ENCODE assay signal across 10 cellular contexts in genomic region chr22:26174280-26174679, GRCh38. TPM values are rescaled to one million over a fixed set of nuclear protein-coding genes. Genes with fewer than 3 reads are reported as not detected.
A peak's percentile ranks its signal among the peaks of the same experiment; 100 is the strongest.
DNase-seq lines count a peak whose midpoint lies in the region; ATAC-seq, FAIRE-seq and TF ChIP-seq lines count a peak whose summit lies in the region.
"Had no signal": no experiment of that assay in that cellular context is flagged by ENCODE, and none has a peak within 500 bp of the region (broad histone marks: within the 10 kb centered on the region; RNA-seq: fewer than 3 reads in every experiment).

No MANE protein-coding gene starts in this region.

- no peaks in the 10 kb centered on the region for H3K36me3 Mint-ChIP-seq in HFFc6 (ENCODE audit: low read depth)

- no peaks in the 10 kb centered on the region for H4K20me1 ChIP-seq in keratinocyte (ENCODE audit: control insufficient read depth, extremely low read depth, insufficient read depth, low read length)

- peaks cover 26% of the 10 kb centered on the region for H3K9me3 Mint-ChIP-seq in HFFc6

- no peaks in the 10 kb centered on the region for H3K4me1 ChIP-seq in keratinocyte (ENCODE audit: control insufficient read depth, extremely low read depth, insufficient read depth, low read length)
- no peaks in the 10 kb centered on the region for H3K4me1 ChIP-seq in uterus

- H3K79me2 ChIP-seq in keratinocyte (ENCODE audit: control insufficient read depth, insufficient read depth, low read length) = no peaks in the 10 kb centered on the region

- peaks cover 1% of the 10 kb centered on the region; the same call in 1 of the 2 replicates for H3K27me3 Mint-ChIP-seq in HFFc6 (ENCODE audit: insufficient read depth)

- H3K4me2 ChIP-seq in keratinocyte (ENCODE audit: control insufficient read depth, extremely low read depth, insufficient read depth, low read depth, low read length) = no peak overlapping the region

- no peak overlapping the region for H3K9ac ChIP-seq in keratinocyte (ENCODE audit: control insufficient read depth, extremely low read depth, insufficient read depth, low read length)

- no peak for ATAC-seq in GM21515 (IDR thresholded peaks at IDR 0.05; ENCODE audit: unreplicated experiment)

- no peak overlapping the region for H3K4me3 ChIP-seq in keratinocyte (ENCODE audit: control insufficient read depth in 2 of 3, extremely low read depth in 1 of 3, insufficient read depth in 2 of 3, low read depth in 1 of 3, low read length in 3 of 3)
- H3K4me3 ChIP-seq in uterus = no peak overlapping the region
- H3K4me3 ChIP-seq: thyroid gland had no signal

- DNase-seq in COLO668 (lab: John Stamatoyannopoulos, UW; ENCODE audit: unreplicated experiment) (peak; percentile 74), HFFc6 (peak; percentile 15), RPMI7951 (ENCODE audit: low read depth) (peak; percentile 7), keratinocyte (ENCODE audit: low read depth, low spot score) (no peak), NCI-H2081 treated with DMSO at 0.1 percent for 48 hours (lab: John Stamatoyannopoulos, UW) (no peak), uterus (no peak)
- no peak for DNase-seq in activated CD8-positive, alpha-beta memory T cell treated with anti-CD3 and anti-CD28 coated beads for 24 hours
- DNase-seq: thyroid gland had no signal

- peak; percentile 24; the same call in 1 of the 2 replicates for TF ChIP-seq CTCF in HFFc6 (IDR thresholded peaks at IDR 0.05)
- peak in 2 of 3 experiments; percentile 32 to 42 for TF ChIP-seq CTCF in keratinocyte (optimal IDR thresholded peaks at IDR 0.05 in 1 of 3, IDR thresholded peaks at IDR 0.05 in 1 of 3, conservative IDR thresholded peaks at IDR 0.05 in 1 of 3; ENCODE audit: extremely low read depth in 1 of 3, insufficient read depth in 2 of 3, low read length in 3 of 3)
- no peak for TF ChIP-seq CTCF in uterus (IDR thresholded peaks at IDR 0.05)

- TF ChIP-seq POLR2A in uterus (IDR thresholded peaks at IDR 0.05) = no peak

- H3K27ac Mint-ChIP-seq in HFFc6 = no peak overlapping the region

- H3K27me3 ChIP-seq in keratinocyte (ENCODE audit: control insufficient read depth, extremely low read depth, insufficient read depth, low read length) (peaks cover 20% of the 10 kb centered on the region), uterus (peaks cover 5 to 13% of the 10 kb centered on the region in 2 donors)
- H3K27me3 ChIP-seq: thyroid gland had no signal

- no peak overlapping the region for H2AFZ ChIP-seq in keratinocyte (ENCODE audit: control insufficient read depth, low read length)

- H3K9me3 ChIP-seq in keratinocyte (ENCODE audit: control insufficient read depth, low read depth, low read length) (no peaks in the 10 kb centered on the region), uterus (no peaks in the 10 kb centered on the region)
- H3K9me3 ChIP-seq: thyroid gland had no signal

- H3K36me3 ChIP-seq in keratinocyte (ENCODE audit: control insufficient read depth in 2 of 2, extremely low read depth in 1 of 2, insufficient read depth in 2 of 2, low read length in 2 of 2) (no peaks in the 10 kb centered on the region), uterus (no peaks in the 10 kb centered on the region)
- H3K36me3 ChIP-seq: thyroid gland had no signal

- FAIRE-seq in keratinocyte (lab: Jason Lieb, UNC) = no peak

- no peaks in the 10 kb centered on the region for H3K4me1 Mint-ChIP-seq in HFFc6 (ENCODE audit: low read depth)

- no peak overlapping the region for H3K27ac ChIP-seq in keratinocyte (ENCODE audit: control insufficient read depth, insufficient read depth, low read length)
- no peak overlapping the region for H3K27ac ChIP-seq in uterus
- H3K27ac ChIP-seq: thyroid gland had no signal

- H3K9me1 ChIP-seq in keratinocyte (ENCODE audit: control insufficient read depth, extremely low read depth, insufficient read depth, low read length) = no peaks in the 10 kb centered on the region

- intact Hi-C loops in uterus (cut with DNase I; ENCODE audit: low total_unique reads) = no loop called here

- H3K4me3 Mint-ChIP-seq in HFFc6 = no peak overlapping the region

- dilution Hi-C loops in keratinocyte (cut with MboI; ENCODE audit: extremely low pct_ligation_motif_present, low sequenced_read_pairs) = no loop called here

RNA-seq across cellular contexts. Expression of gene SEZ6L, which starts 5.0 kb away (rescaled TPM):
- not detected for total RNA-seq in HFFc6 (2021; fragmentation: NEBNext Ultra II Directional; extraction: Animal tissue kit (Norgen Biotek cat#: 25700))
- not detected in 2 replicates for total RNA-seq in RPMI7951 (2014; rRNA removed; shearing (Covaris generic))
- polyA plus RNA-seq in keratinocyte = not detected in 3 replicates
- polyA plus RNA-seq in keratinocyte (2011; ENCODE audit: low read depth) = not detected
- not detected in 2 replicates for polyA plus RNA-seq in keratinocyte (2011; cell fraction: cytosol; rRNA removed)
- not detected in 2 replicates for polyA plus RNA-seq in keratinocyte (2011; cell fraction: nucleus; rRNA removed)
- polyA plus RNA-seq in keratinocyte (2012; ENCODE audit: low replicate concordance) = not detected in 2 replicates
- not detected in 3 replicates for polyA minus RNA-seq in keratinocyte
- not detected for polyA minus RNA-seq in keratinocyte (2011; cell fraction: cytosol; rRNA and poly(A)+ RNA removed)
- not detected in 2 replicates for polyA minus RNA-seq in keratinocyte (2011; cell fraction: nucleus; rRNA and poly(A)+ RNA removed)
- 1 to 10 TPM in 1 of 4 donors, under 1 TPM in 1, not detected in 2; 0.26 to 2.6 TPM for total RNA-seq in uterus
- total RNA-seq: fibroblast of villous mesenchyme had no signal

Comparison
In these comparisons a context has a peak if more than half of its experiments do, and no peak if none do; other contexts are left out.
1. DNase-seq: peak in COLO668 (single experiment), HFFc6 (single experiment) and RPMI7951 (single experiment); none in keratinocyte (single experiment), activated CD8-positive, alpha-beta memory T cell treated with anti-CD3 and anti-CD28 coated beads for 24 hours (single experiment), NCI-H2081 treated with DMSO at 0.1 percent for 48 hours (single experiment) and uterus (0 of 2).
2. CTCF ChIP-seq: peak in HFFc6 (single experiment) and keratinocyte (2 of 3); none in uterus (0 of 4).